ENCODE assay signal across 8 cellular contexts in the genomic region with DNA sequence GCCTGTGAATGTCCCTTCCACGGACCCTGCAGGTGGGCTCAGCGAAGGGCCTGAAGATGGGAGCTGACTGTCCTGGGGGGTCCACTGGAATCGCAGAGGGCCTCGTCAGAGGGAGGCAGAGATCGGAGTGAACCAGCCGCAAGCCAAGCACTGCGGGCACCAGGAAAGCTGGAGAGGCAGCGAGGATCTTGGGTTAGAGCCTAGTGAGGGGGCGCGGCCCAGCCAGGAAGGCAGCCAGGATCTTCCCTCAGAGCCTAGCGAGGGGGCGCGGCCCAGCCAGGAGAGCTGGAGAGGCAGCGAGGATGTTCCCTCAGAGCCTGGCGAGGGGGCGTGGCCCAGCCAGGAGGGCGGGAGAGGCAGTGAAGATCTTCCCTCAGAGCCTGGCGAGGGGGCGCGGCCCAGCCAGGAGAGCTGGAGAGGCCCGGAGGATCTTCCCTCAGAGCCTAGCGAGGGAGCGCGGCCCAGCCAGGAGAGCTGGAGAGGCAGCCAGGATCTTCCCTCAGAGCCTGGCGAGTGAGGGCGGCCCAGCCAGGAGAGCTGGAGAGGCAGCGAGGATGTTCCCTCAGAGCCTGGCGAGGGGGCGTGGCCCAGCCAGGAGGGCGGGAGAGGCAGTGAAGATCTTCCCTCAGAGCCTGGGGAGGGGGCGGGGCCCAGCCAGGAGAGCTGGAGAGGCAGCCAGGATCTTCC.
A peak's percentile ranks its signal among the peaks of the same experiment; 100 is the strongest.
DNase-seq lines count a peak whose midpoint lies in the region; TF ChIP-seq lines count a peak whose summit lies in the region.
"Not testable (repeated sequence)": the region's sequence is repeated elsewhere in the genome, so short reads cannot be mapped to it uniquely, and the experiment has no call there.

No MANE protein-coding gene starts in this region.

- not testable (repeated sequence) for H3K27ac ChIP-seq in duodenal mucosa (ENCODE audit: low read depth, low read length); neutrophil
- peak overlapping the region in 1 of 2 donors; percentile 46 for H3K27ac ChIP-seq in tibial artery

- peak overlapping the region; percentile 57 to 73 for H3K4me3 ChIP-seq in duodenal mucosa (ENCODE audit: low read depth in 1 of 2, low read length in 2 of 2)
- peak overlapping the region; percentile 84 for H3K4me3 ChIP-seq in iPS-18c (ENCODE audit: insufficient read depth, low read depth, low read length)
- H3K4me3 ChIP-seq in neutrophil (ENCODE audit: low read depth in 1 of 2, low read length in 1 of 2) = peak overlapping the region; percentile 25 to 51
- H3K4me3 ChIP-seq in tibial artery = peak overlapping the region; percentile 48 to 66

- H3K36me3 Mint-ChIP-seq in IgD-negative memory B cell = not testable (repeated sequence)

- peaks cover 27% of the 10 kb centered on the region for H3K27me3 Mint-ChIP-seq in IgD-negative memory B cell

- intact Hi-C loops in tibial artery (cut with DNase I; ENCODE audit: low total_unique reads) = loop anchor here (5.0 kb wide), 1 partner anchor 63 kb away; a partner anchor contains a TSS

- DNase-seq in DMS114 treated with DMSO at 0.1 percent for 48 hours (lab: John Stamatoyannopoulos, UW; ENCODE audit: unreplicated experiment) (peak; percentile 83), NCI-H748 (lab: John Stamatoyannopoulos, UW; ENCODE audit: unreplicated experiment) (peak; percentile 83)
- peak; percentile 62 for DNase-seq in activated CD8-positive, alpha-beta memory T cell treated with anti-CD3 and anti-CD28 coated beads, Interleukin-2, amount 50 U/mL, for 48 hours
- DNase-seq in tibial artery = not testable (repeated sequence)

- not testable (repeated sequence) for H3K36me3 ChIP-seq in duodenal mucosa (ENCODE audit: control insufficient read depth in 1 of 2, insufficient read depth in 2 of 2, low read length in 2 of 2); neutrophil; tibial artery

- not testable (repeated sequence) for H3K9ac ChIP-seq in duodenal mucosa (ENCODE audit: low read depth in 1 of 2, low read length in 2 of 2)

- not testable (repeated sequence) for TF ChIP-seq CTCF in neutrophil (IDR thresholded peaks at IDR 0.05); tibial artery (IDR thresholded peaks at IDR 0.05)

- H3K4me1 ChIP-seq in duodenal mucosa (ENCODE audit: control insufficient read depth in 1 of 2, insufficient read depth in 2 of 2, low read length in 2 of 2) (peaks cover 0 to 14% of the 10 kb centered on the region in 2 donors), neutrophil (ENCODE audit: control insufficient read depth in 1 of 2, insufficient read depth in 1 of 2, low read depth in 1 of 2, low read length in 1 of 2) (peaks cover 10 to 12% of the 10 kb centered on the region in 2 experiments), tibial artery (peaks cover 0 to 18% (median 10%) of the 10 kb centered on the region in 4 donors)

- H3K27me3 ChIP-seq in duodenal mucosa (ENCODE audit: control insufficient read depth in 1 of 2, insufficient read depth in 2 of 2, low read length in 2 of 2) (peaks cover 0 to 11% of the 10 kb centered on the region in 2 donors), neutrophil (peaks cover 66% of the 10 kb centered on the region)
- H3K27me3 ChIP-seq in tibial artery = not testable (repeated sequence)

- H3K4me3 Mint-ChIP-seq in IgD-negative memory B cell = peak overlapping the region; percentile 35 to 89 (median 80)

- H3K9me3 Mint-ChIP-seq in IgD-negative memory B cell = not testable (repeated sequence)

- not testable (repeated sequence) for H3K4me1 Mint-ChIP-seq in IgD-negative memory B cell

- not testable (repeated sequence) for H3K9me3 ChIP-seq in duodenal mucosa (ENCODE audit: control insufficient read depth in 1 of 2, low read length in 2 of 2); iPS-18c (ENCODE audit: control insufficient read depth, insufficient read depth, low read length); neutrophil; tibial artery

- not testable (repeated sequence) for H3K27ac Mint-ChIP-seq in IgD-negative memory B cell
